ENCODE assay signal across 8 cellular contexts in genomic region chr1:214551436-214552173, GRCh38. TPM values are rescaled to one million over a fixed set of nuclear protein-coding genes. Genes with fewer than 3 reads are reported as not detected.
A peak's percentile ranks its signal among the peaks of the same experiment; 100 is the strongest.
DNase-seq lines count a peak whose midpoint lies in the region; ATAC-seq and TF ChIP-seq lines count a peak whose summit lies in the region.

TSS of gene PTPN14 (minus strand) at chr1:214551602. CDS start at chr1:214464803, 86,799 bp downstream.

- H3K4me3 Mint-ChIP-seq in activated T-cell treated with anti-CD3 and anti-CD28 coated beads, Interleukin-2, amount 50 U/mL, for 72 hours: peak within 1 kb of the TSS; percentile 85 to 97
- H3K4me3 Mint-ChIP-seq in naive thymus-derived CD4-positive, alpha-beta T cell: peak within 1 kb of the TSS in 9 of 10 donors; percentile 51 to 86 (median 74)

- H3K36me3 ChIP-seq in naive thymus-derived CD4-positive, alpha-beta T cell (ENCODE audit: control insufficient read depth in 2 of 3, insufficient read depth in 3 of 3, low read length in 3 of 3): no peaks in the 10 kb centered on the region
- H3K36me3 ChIP-seq in aorta (ENCODE audit: control insufficient read depth in 1 of 2, insufficient read depth in 2 of 2, low read length in 1 of 2): no peaks in the 10 kb centered on the region

- H3K4me1 ChIP-seq in foreskin keratinocyte: peaks cover 30% of the 10 kb centered on the region
- no peaks in the 10 kb centered on the region for H3K4me1 ChIP-seq in naive thymus-derived CD4-positive, alpha-beta T cell (ENCODE audit: control insufficient read depth in 2 of 2, insufficient read depth in 2 of 2, low read length in 2 of 2)
- H3K4me1 ChIP-seq in aorta (ENCODE audit: control insufficient read depth in 1 of 2, insufficient read depth in 2 of 2, low read length in 2 of 2): no peaks in the 10 kb centered on the region

- TF ChIP-seq CTCF in AG09309 (IDR thresholded peaks at IDR 0.05; ENCODE audit: control insufficient read depth, insufficient read depth, low read depth, low read length, missing control alignments) (peak; percentile 44), GM13977 (IDR thresholded peaks at IDR 0.05; ENCODE audit: extremely low read depth, insufficient read depth, missing control alignments) (no peak), LNCaP clone FGC (IDR thresholded peaks at IDR 0.05; ENCODE audit: control insufficient read depth, extremely low read depth, insufficient read depth) (peak; percentile 39), foreskin keratinocyte (conservative IDR thresholded peaks at IDR 0.05) (peak; percentile 68)

- intact Hi-C loops in naive thymus-derived CD4-positive, alpha-beta T cell (cut with micrococcal nuclease): loop anchor here in 1 of 2 donors (5.0 kb wide), 1 partner anchor 109 kb away; no protein-coding TSS in a partner anchor
- intact Hi-C loops in aorta (cut with DNase I): loop anchor here in 1 of 2 donors (5.0 kb wide), 1 partner anchor 59 kb away; no protein-coding TSS in a partner anchor

- no peak within 1 kb of the TSS for H3K27ac Mint-ChIP-seq in activated T-cell treated with anti-CD3 and anti-CD28 coated beads, Interleukin-2, amount 50 U/mL, for 72 hours
- H3K27ac Mint-ChIP-seq in naive thymus-derived CD4-positive, alpha-beta T cell: peak within 1 kb of the TSS in 1 of 9 donors; percentile 73

- peak; percentile 73 to 82 for ATAC-seq in activated T-cell treated with anti-CD3 and anti-CD28 coated beads, Interleukin-2, amount 50 U/mL, for 72 hours (replicated peaks in 1 of 2)
- peak; percentile 87 for ATAC-seq in foreskin keratinocyte
- ATAC-seq in naive thymus-derived CD4-positive, alpha-beta T cell: no peak
- peak; percentile 92 for ATAC-seq in aorta (ENCODE audit: low FRiP score)
- no peak for ATAC-seq in GM18498 (IDR thresholded peaks at IDR 0.05; ENCODE audit: unreplicated experiment)

- H3K27ac ChIP-seq in foreskin keratinocyte (peak within 1 kb of the TSS; percentile 91), aorta (ENCODE audit: low read depth in 1 of 2, low read length in 2 of 2) (peak within 1 kb of the TSS; percentile 94 to 98)
- no peak within 1 kb of the TSS for H3K27ac ChIP-seq in naive thymus-derived CD4-positive, alpha-beta T cell (ENCODE audit: low read depth, low read length)

- H3K27me3 Mint-ChIP-seq in activated T-cell treated with anti-CD3 and anti-CD28 coated beads, Interleukin-2, amount 50 U/mL, for 72 hours (ENCODE audit: low read depth): peaks cover 78% of the 10 kb centered on the region
- H3K27me3 Mint-ChIP-seq in naive thymus-derived CD4-positive, alpha-beta T cell: peaks cover 51 to 78% (median 55%) of the 10 kb centered on the region in 5 donors

- H3K27me3 ChIP-seq in foreskin keratinocyte (no peaks in the 10 kb centered on the region), aorta (ENCODE audit: control insufficient read depth in 1 of 2, insufficient read depth in 2 of 2, low read length in 1 of 2) (no peaks in the 10 kb centered on the region)
- peaks cover 0 to 6% of the 10 kb centered on the region in 2 donors for H3K27me3 ChIP-seq in naive thymus-derived CD4-positive, alpha-beta T cell (ENCODE audit: control insufficient read depth in 2 of 2, insufficient read depth in 2 of 2, low read length in 2 of 2)

- H3K4me3 ChIP-seq in AG09309 (ENCODE audit: control insufficient read depth, low read depth, low read length) (peak within 1 kb of the TSS; percentile 97), LNCaP clone FGC (ENCODE audit: low read depth, low read length) (peak within 1 kb of the TSS; percentile 61), aorta (ENCODE audit: low read length in 2 of 2) (peak within 1 kb of the TSS; percentile 69 to 80)
- H3K4me3 ChIP-seq in naive thymus-derived CD4-positive, alpha-beta T cell (ENCODE audit: low read length): no peak within 1 kb of the TSS

- peak; percentile 80 for DNase-seq in AG09309 (ENCODE audit: low read depth)
- peak; percentile 68 for DNase-seq in GM13977 (ENCODE audit: low spot score)
- DNase-seq in LNCaP clone FGC (ENCODE audit: low read depth): peak; percentile 47
- peak; percentile 32 to 36 for DNase-seq in activated T-cell treated with anti-CD3 and anti-CD28 coated beads, Interleukin-2, amount 50 U/mL, for 72 hours
- DNase-seq in foreskin keratinocyte: peak; percentile 84 to 88
- peak in 1 of 9 donors; percentile 48 for DNase-seq in naive thymus-derived CD4-positive, alpha-beta T cell
- DNase-seq in aorta: peak; percentile 89 to 96

- peaks cover 0 to 2% of the 10 kb centered on the region in 2 donors for H3K36me3 Mint-ChIP-seq in activated T-cell treated with anti-CD3 and anti-CD28 coated beads, Interleukin-2, amount 50 U/mL, for 72 hours (ENCODE audit: insufficient read depth in 2 of 2)
- no peaks in the 10 kb centered on the region for H3K36me3 Mint-ChIP-seq in naive thymus-derived CD4-positive, alpha-beta T cell

- H3K9me3 Mint-ChIP-seq in activated T-cell treated with anti-CD3 and anti-CD28 coated beads, Interleukin-2, amount 50 U/mL, for 72 hours: no peaks in the 10 kb centered on the region
- peaks cover 0 to 2% (median 0%) of the 10 kb centered on the region in 11 donors for H3K9me3 Mint-ChIP-seq in naive thymus-derived CD4-positive, alpha-beta T cell

- no peaks in the 10 kb centered on the region for H3K9me3 ChIP-seq in naive thymus-derived CD4-positive, alpha-beta T cell (ENCODE audit: control insufficient read depth in 2 of 3, low read length in 3 of 3)
- no peaks in the 10 kb centered on the region for H3K9me3 ChIP-seq in aorta (ENCODE audit: control insufficient read depth, low read length)

- POLR2A ChIA-PET in naive thymus-derived CD4-positive, alpha-beta T cell (lab: Charles Lee): no interaction called here

- peaks cover 7% of the 10 kb centered on the region for H3K4me1 Mint-ChIP-seq in activated T-cell treated with anti-CD3 and anti-CD28 coated beads, Interleukin-2, amount 50 U/mL, for 72 hours (ENCODE audit: low read depth)
- H3K4me1 Mint-ChIP-seq in naive thymus-derived CD4-positive, alpha-beta T cell: peaks cover 0 to 15% (median 5%) of the 10 kb centered on the region in 7 donors

- in situ Hi-C loops in GM13977 (cut with MboI; ENCODE audit: low pct_unique_long_range_greater_than_20kb, low sequenced_read_pairs, unreplicated experiment): no loop called here

- CTCF ChIA-PET in naive thymus-derived CD4-positive, alpha-beta T cell (lab: Charles Lee): no interaction called here

- 0 to 1% methylated on average over 49 to 67 of the region's 67 CpGs for WGBS in aorta, 2 donors

RNA-seq across cellular contexts. Expression of gene PTPN14, which starts in this region (rescaled TPM):
- total RNA-seq in activated T-cell treated with anti-CD3 and anti-CD28 coated beads, Interleukin-2, amount 50 U/mL, for 72 hours: 10 to 100 TPM; 13.5 to 23.5 TPM
- total RNA-seq in foreskin keratinocyte (47.6 and 48.2 TPM in 2 replicates), aorta (10 to 100 TPM; 48.3 to 50.5 TPM)
- polyA plus RNA-seq in foreskin keratinocyte (5.0 and 6.2 TPM in 2 replicates), aorta (1 to 10 TPM; 7.3 to 8.0 TPM)
- 1 to 10 TPM in 1 of 5 experiments, under 1 TPM in 4; 0.03 to 5.8 (median 0.07) TPM for total RNA-seq in naive thymus-derived CD4-positive, alpha-beta T cell
- under 1 TPM in 1 of 2 donors, not detected in 1; 0.06 TPM for polyA plus RNA-seq in naive thymus-derived CD4-positive, alpha-beta T cell

Comparison
In these comparisons a context has a peak if more than half of its experiments do, and no peak if none do; other contexts are left out.
1. ATAC-seq: peak in activated T-cell treated with anti-CD3 and anti-CD28 coated beads, Interleukin-2, amount 50 U/mL, for 72 hours (2 of 2), foreskin keratinocyte (single experiment) and aorta (single experiment); none in naive thymus-derived CD4-positive, alpha-beta T cell (single experiment) and GM18498 (single experiment).